In the genomic region with DNA sequence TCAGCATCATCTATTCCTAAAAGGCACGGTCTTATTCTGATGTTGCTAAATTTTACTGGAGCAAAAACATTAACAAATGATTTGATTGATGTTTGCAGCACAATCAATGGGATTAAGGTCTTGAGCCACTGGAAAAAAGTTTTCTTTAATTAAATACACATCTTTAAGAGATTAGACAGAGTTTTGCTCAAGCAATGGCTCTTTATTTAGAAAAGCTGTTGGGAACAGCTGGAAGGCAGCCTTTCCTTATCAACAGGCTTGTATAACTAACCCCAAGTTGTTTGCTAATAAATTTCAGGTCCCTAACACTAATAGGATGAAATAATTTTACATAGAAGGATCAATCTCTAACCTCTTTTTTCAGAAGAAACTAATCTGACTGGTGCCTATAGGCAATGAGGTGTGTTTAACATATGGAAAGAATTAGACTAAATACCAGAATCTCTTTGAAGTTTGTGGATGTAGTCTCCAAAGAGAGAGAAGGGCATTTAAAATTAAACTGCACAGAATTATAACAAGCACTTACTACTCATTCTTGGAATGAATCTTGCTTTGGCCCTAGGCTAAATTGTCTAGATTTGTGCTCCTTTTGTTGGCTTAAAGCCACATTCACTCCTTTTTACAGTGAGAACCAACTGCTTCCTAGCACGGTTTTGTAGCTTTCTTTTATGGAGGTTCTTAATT, we compare ENCODE assay signal across 9 cellular contexts.
DNase-seq lines count a peak whose midpoint lies in the region; ATAC-seq and TF ChIP-seq lines count a peak whose summit lies in the region.
"Had no signal": no experiment of that assay in that cellular context is flagged by ENCODE, and none has a peak within 500 bp of the region (broad histone marks: within the 10 kb centered on the region; RNA-seq: fewer than 3 reads in every experiment).

No MANE protein-coding gene starts in this region.

- peak overlapping the region; percentile 87 to 100 (median 96) for H3K27ac Mint-ChIP-seq in naive thymus-derived CD4-positive, alpha-beta T cell

- intact Hi-C loops in IMR-90 (cut with micrococcal nuclease) (no loop called here), left colon (cut with DNase I, micrococcal nuclease) (no loop called here)
- intact Hi-C loops in naive thymus-derived CD4-positive, alpha-beta T cell (cut with micrococcal nuclease), result loop anchor here in 1 of 2 donors (1.0 to 5.0 kb wide), 2 partner anchors 20 to 44 kb away; no protein-coding TSS in a partner anchor

- no peak overlapping the region; the same call in 1 of the 2 replicates for H3K4me2 ChIP-seq in IMR-90 (ENCODE audit: low read depth, low read length)

- peaks cover 3 to 39% (median 26%) of the 10 kb centered on the region in 5 donors for H3K36me3 Mint-ChIP-seq in naive thymus-derived CD4-positive, alpha-beta T cell

- WGBS in IMR-90 (ENCODE audit: extremely low coverage in 2 of 2, insufficient read length in 1 of 2), 2 experiments, result no CpG with 5 or more reads among the region's 2 CpGs

- no TSS peak for BruUV-seq in IMR-90 (replicated peaks; lab: Mats Ljungman, UMichigan)

- peaks cover 13% of the 10 kb centered on the region for H3K4me1 ChIP-seq in IMR-90 (ENCODE audit: control insufficient read depth, insufficient read depth, low read length)
- peaks cover 35% of the 10 kb centered on the region for H3K4me1 ChIP-seq in adipocyte (ENCODE audit: control insufficient read depth, insufficient read depth, low read length)
- H3K4me1 ChIP-seq in naive thymus-derived CD4-positive, alpha-beta T cell (ENCODE audit: control insufficient read depth in 2 of 2, insufficient read depth in 2 of 2, low read length in 2 of 2), result peaks cover 81 to 82% of the 10 kb centered on the region in 2 donors

- H3K9ac ChIP-seq in IMR-90 (ENCODE audit: low read depth, low read length) (no peak overlapping the region), adipocyte (ENCODE audit: low read length) (no peak overlapping the region)

- H3K18ac ChIP-seq in IMR-90 (ENCODE audit: low read depth, low read length), result peak overlapping the region; percentile 48; the same call in 1 of the 2 replicates

- no peak overlapping the region for H4K91ac ChIP-seq in IMR-90 (ENCODE audit: insufficient read depth, low read depth, low read length)

- peaks cover 17 to 34% of the 10 kb centered on the region in 2 experiments; a peak in 3 of 4 replicates for H3K79me1 ChIP-seq in IMR-90 (ENCODE audit: low read depth in 1 of 2, low read length in 2 of 2)

- peaks cover 5% of the 10 kb centered on the region for H3K9me1 ChIP-seq in IMR-90 (ENCODE audit: insufficient read depth, low read length)

- peaks cover 0 to 11% (median 4%) of the 10 kb centered on the region in 11 donors for H3K9me3 Mint-ChIP-seq in naive thymus-derived CD4-positive, alpha-beta T cell

- TF ChIP-seq CTCF in IMR-90 (conservative IDR thresholded peaks at IDR 0.05; ENCODE audit: low read depth, low read length), result no peak

- H3K27me3 Mint-ChIP-seq in naive thymus-derived CD4-positive, alpha-beta T cell, result no peaks in the 10 kb centered on the region

- POLR2A ChIA-PET in IMR-90 (lab: Charles Lee; ENCODE audit: unreplicated experiment), result no interaction called here
- POLR2A ChIA-PET in naive thymus-derived CD4-positive, alpha-beta T cell (lab: Charles Lee), result interaction anchor here (0.6 to 15.9 kb wide), 12 partner anchors 8 to 52 kb away, joined by 3 to 227 read pairs (median 5); no protein-coding TSS in a partner anchor

- H2AK9ac ChIP-seq in IMR-90 (replicated peaks; ENCODE audit: low read depth, low read length, poor library complexity), result no peak overlapping the region

- H3K27me3 ChIP-seq in IMR-90 (ENCODE audit: control insufficient read depth, insufficient read depth, low read length), result no peaks in the 10 kb centered on the region
- no peaks in the 10 kb centered on the region for H3K27me3 ChIP-seq in adipocyte (replicated peaks; ENCODE audit: control insufficient read depth, insufficient read depth, low read length)
- no peaks in the 10 kb centered on the region for H3K27me3 ChIP-seq in naive thymus-derived CD4-positive, alpha-beta T cell (ENCODE audit: control insufficient read depth in 2 of 2, insufficient read depth in 2 of 2, low read length in 2 of 2)

- H2BK120ac ChIP-seq in IMR-90 (ENCODE audit: low read depth, low read length), result no peak overlapping the region

- CTCF ChIA-PET in IMR-90 (lab: Yijun Ruan, JAX), result interaction anchor here (0.6 to 0.7 kb wide), 2 partner anchors 11 to 124 kb away, joined by 3 read pairs; no protein-coding TSS in a partner anchor
- CTCF ChIA-PET in naive thymus-derived CD4-positive, alpha-beta T cell (lab: Charles Lee), result interaction anchor here (1.5 to 3.7 kb wide), 4 partner anchors 15 to 123 kb away, joined by 4 to 11 read pairs (median 7); no protein-coding TSS in a partner anchor

- DNase-seq in COLO829 (ENCODE audit: low spot score), result peak; percentile 11
- peak; percentile 34 for DNase-seq in IMR-90
- DNase-seq in adipocyte (ENCODE audit: low read depth), result peak; percentile 76
- no peak for DNase-seq in naive thymus-derived CD4-positive, alpha-beta T cell
- no peak for DNase-seq in mesenteric fat pad (ENCODE audit: low spot score)
- no peak for DNase-seq in HPDE6-E6E7 (ENCODE audit: extremely low spot score)
- DNase-seq in left colon, result no peak
- DNase-seq: stimulated activated CD4-positive, alpha-beta T cell treated with anti-CD3 and anti-CD28 coated beads, Interleukin-1b, Interleukin-23, amount 100 ng/mL, for 48 hours had no signal

- H3K14ac ChIP-seq in IMR-90 (replicated peaks; ENCODE audit: low read depth, low read length), result no peak overlapping the region

- H3K4me3 Mint-ChIP-seq in naive thymus-derived CD4-positive, alpha-beta T cell, result peak overlapping the region; percentile 75 to 97 (median 82)

- no peak for TF ChIP-seq POLR2A in IMR-90 (IDR thresholded peaks at IDR 0.05; ENCODE audit: low read depth, low read length)

- no peaks in the 10 kb centered on the region for H3K9me3 ChIP-seq in IMR-90 (ENCODE audit: control insufficient read depth, insufficient read depth, low read length)
- no peaks in the 10 kb centered on the region for H3K9me3 ChIP-seq in adipocyte (ENCODE audit: control insufficient read depth, low read length)
- no peaks in the 10 kb centered on the region for H3K9me3 ChIP-seq in naive thymus-derived CD4-positive, alpha-beta T cell (ENCODE audit: control insufficient read depth in 2 of 3, low read length in 3 of 3)

- no peak overlapping the region for H3K23ac ChIP-seq in IMR-90 (ENCODE audit: low read depth, low read length)

- H3K36me3 ChIP-seq in IMR-90 (ENCODE audit: control insufficient read depth, insufficient read depth, low read length) (no peaks in the 10 kb centered on the region), adipocyte (ENCODE audit: control insufficient read depth, insufficient read depth, low read length, severe bottlenecking) (no peaks in the 10 kb centered on the region)
- H3K36me3 ChIP-seq in naive thymus-derived CD4-positive, alpha-beta T cell (ENCODE audit: control insufficient read depth in 2 of 3, insufficient read depth in 3 of 3, low read length in 3 of 3), result no peaks in the 10 kb centered on the region

- H3K4me1 Mint-ChIP-seq in naive thymus-derived CD4-positive, alpha-beta T cell, result peaks cover 81 to 100% (median 98%) of the 10 kb centered on the region in 7 donors

- no peak overlapping the region for H3K27ac ChIP-seq in IMR-90 (ENCODE audit: insufficient read depth, low read length)
- peak overlapping the region; percentile 82 for H3K27ac ChIP-seq in naive thymus-derived CD4-positive, alpha-beta T cell (ENCODE audit: low read depth, low read length)

- H2AFZ ChIP-seq in IMR-90 (replicated peaks; ENCODE audit: low read length, poor library complexity), result no peak overlapping the region

- H2BK20ac ChIP-seq in IMR-90 (ENCODE audit: low read depth, low read length), result no peak overlapping the region

- H3K4me3 ChIP-seq in IMR-90 (ENCODE audit: insufficient read depth, low read depth, low read length), result no peak overlapping the region
- H3K4me3 ChIP-seq in adipocyte (ENCODE audit: low read length), result no peak overlapping the region
- H3K4me3 ChIP-seq in naive thymus-derived CD4-positive, alpha-beta T cell (ENCODE audit: low read length), result peak overlapping the region; percentile 47

- no peak overlapping the region for H4K5ac ChIP-seq in IMR-90 (ENCODE audit: low read depth, low read length)

- no peak overlapping the region for H2BK15ac ChIP-seq in IMR-90 (ENCODE audit: low read depth, low read length)

- no peaks in the 10 kb centered on the region for H4K20me1 ChIP-seq in IMR-90 (ENCODE audit: insufficient read depth, low read length)

- H2AK5ac ChIP-seq in IMR-90 (ENCODE audit: low read depth, low read length), result no peak overlapping the region

- H2BK5ac ChIP-seq in IMR-90 (ENCODE audit: low read depth, low read length, poor library complexity, severe bottlenecking), result no peak overlapping the region

- dilution Hi-C loops in IMR-90 (cut with HindIII; ENCODE audit: low sequenced_read_pairs, unreplicated experiment), result no loop called here

- H4K8ac ChIP-seq in IMR-90 (ENCODE audit: low read depth in 2 of 2, low read length in 2 of 2), result no peak overlapping the region

- no peak overlapping the region for H3K4ac ChIP-seq in IMR-90 (ENCODE audit: low read depth, low read length)

- in situ Hi-C loops in IMR-90 (cut with MboI; ENCODE audit: low sequenced_read_pairs), result no loop called here

- no peak overlapping the region for H3K56ac ChIP-seq in IMR-90 (ENCODE audit: extremely low read depth, insufficient read depth, low read length)

- ATAC-seq in IMR-90 (ENCODE audit: low read depth) (no peak), GM18909 (IDR thresholded peaks at IDR 0.05; ENCODE audit: poor library complexity, unreplicated experiment) (no peak), left colon (no peak)
- no peak for ATAC-seq in naive thymus-derived CD4-positive, alpha-beta T cell

- no peak for TF ChIP-seq RAD21 in IMR-90 (IDR thresholded peaks at IDR 0.05; ENCODE audit: low read length)

TF ChIP-seq in IMR-90, 13 proteins besides CTCF, POLR2A, EP300 and RAD21 (continues in another document):
- no peak for TF ChIP-seq BHLHE40 (IDR thresholded peaks at IDR 0.05; ENCODE audit: low read depth, low read length)
- no peak for TF ChIP-seq MXI1 (IDR thresholded peaks at IDR 0.05; ENCODE audit: borderline replicate concordance, low read depth, low read length)
- no peak for TF ChIP-seq RCOR1 (IDR thresholded peaks at IDR 0.05; ENCODE audit: insufficient replicate concordance, low read length)
- TF ChIP-seq FOS (IDR thresholded peaks at IDR 0.05; ENCODE audit: low read depth, low read length), result no peak
- TF ChIP-seq CHD1 (IDR thresholded peaks at IDR 0.05; ENCODE audit: low read depth, low read length), result no peak
- TF ChIP-seq, protein P1, sequence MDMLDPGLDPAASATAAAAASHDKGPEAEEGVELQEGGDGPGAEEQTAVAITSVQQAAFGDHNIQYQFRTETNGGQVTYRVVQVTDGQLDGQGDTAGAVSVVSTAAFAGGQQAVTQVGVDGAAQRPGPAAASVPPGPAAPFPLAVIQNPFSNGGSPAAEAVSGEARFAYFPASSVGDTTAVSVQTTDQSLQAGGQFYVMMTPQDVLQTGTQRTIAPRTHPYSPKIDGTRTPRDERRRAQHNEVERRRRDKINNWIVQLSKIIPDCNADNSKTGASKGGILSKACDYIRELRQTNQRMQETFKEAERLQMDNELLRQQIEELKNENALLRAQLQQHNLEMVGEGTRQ (IDR thresholded peaks at IDR 0.05; ENCODE audit: low read depth, low read length), result no peak
- TF ChIP-seq MAZ (IDR thresholded peaks at IDR 0.05; ENCODE audit: borderline replicate concordance, low read depth, low read length), result no peak
- TF ChIP-seq RFX5 (IDR thresholded peaks at IDR 0.05; ENCODE audit: low read depth, low read length), result no peak

Comparison
In these comparisons a context has a peak if more than half of its experiments do, and no peak if none do; other contexts are left out.
1. DNase-seq: peak in COLO829 (single experiment), IMR-90 (single experiment) and adipocyte (single experiment); none in naive thymus-derived CD4-positive, alpha-beta T cell (0 of 9), mesenteric fat pad (single experiment), HPDE6-E6E7 (single experiment) and left colon (0 of 2).